In genomic region chr1:211643324-211644212, GRCh38 we compare ENCODE assay signal across 8 cellular contexts. TPM values are rescaled to one million over a fixed set of nuclear protein-coding genes. Genes with fewer than 3 reads are reported as not detected.
DNase-seq lines count a peak whose midpoint lies in the region; ATAC-seq and TF ChIP-seq lines count a peak whose summit lies in the region.

No MANE protein-coding gene starts in this region.

- peaks cover 7% of the 10 kb centered on the region for H3K27me3 Mint-ChIP-seq in activated T-helper 2 cell treated with anti-CD3 and anti-CD28 coated beads, Interferon-gamma antibody, Interleukin-2, Interleukin-4, amounts not matched to agents 10 μg/mL and 5 μg/mL and 100 μg/mL, durations not matched to agents 14 hours and 24 hours and 36 hours (ENCODE audit: low read depth)
- peaks cover 5 to 8% (median 7%) of the 10 kb centered on the region in 3 donors for H3K27me3 Mint-ChIP-seq in immature natural killer cell (ENCODE audit: low read depth in 3 of 3)

- peaks cover 0 to 34% (median 26%) of the 10 kb centered on the region in 4 donors for H3K4me1 ChIP-seq in tibial artery

- H3K27ac Mint-ChIP-seq in activated T-helper 2 cell treated with anti-CD3 and anti-CD28 coated beads, Interferon-gamma antibody, Interleukin-2, Interleukin-4, amounts not matched to agents 10 μg/mL and 5 μg/mL and 100 μg/mL, durations not matched to agents 14 hours and 24 hours and 36 hours: peak overlapping the region; percentile 17
- peak overlapping the region in 1 of 6 donors; percentile 59 for H3K27ac Mint-ChIP-seq in immature natural killer cell

- no peak overlapping the region for H3K4me3 ChIP-seq in tibial artery

- TF ChIP-seq CTCF in tibial artery (IDR thresholded peaks at IDR 0.05): no peak

- DNase-seq in D341Med (ENCODE audit: low spot score): peak; percentile 67
- DNase-seq in NCI-H2107 (lab: John Stamatoyannopoulos, UW): peak; percentile 47
- DNase-seq in activated T-helper 2 cell treated with anti-CD3 and anti-CD28 coated beads, Interferon-gamma antibody, Interleukin-2, Interleukin-4, amounts not matched to agents 10 μg/mL and 5 μg/mL and 100 μg/mL, durations not matched to agents 14 hours and 24 hours and 36 hours (ENCODE audit: low spot score): no peak
- peak; percentile 32 to 55 (median 53) for DNase-seq in immature natural killer cell
- DNase-seq in tibial artery: peak; percentile 41 to 86
- DNase-seq in T-helper 9 cell: no peak

- H3K36me3 ChIP-seq in tibial artery: no peaks in the 10 kb centered on the region

- H3K27ac ChIP-seq in tibial artery: peak overlapping the region; percentile 59 to 66

- H3K4me3 Mint-ChIP-seq in activated T-helper 2 cell treated with anti-CD3 and anti-CD28 coated beads, Interferon-gamma antibody, Interleukin-2, Interleukin-4, amounts not matched to agents 10 μg/mL and 5 μg/mL and 100 μg/mL, durations not matched to agents 14 hours and 24 hours and 36 hours (ENCODE audit: low read depth): no peak overlapping the region
- peak overlapping the region in 4 of 5 donors; percentile 18 to 33 (median 26) for H3K4me3 Mint-ChIP-seq in immature natural killer cell

- H3K9me3 ChIP-seq in tibial artery: no peaks in the 10 kb centered on the region

- H3K36me3 Mint-ChIP-seq in activated T-helper 2 cell treated with anti-CD3 and anti-CD28 coated beads, Interferon-gamma antibody, Interleukin-2, Interleukin-4, amounts not matched to agents 10 μg/mL and 5 μg/mL and 100 μg/mL, durations not matched to agents 14 hours and 24 hours and 36 hours (ENCODE audit: low read depth): no peaks in the 10 kb centered on the region
- H3K36me3 Mint-ChIP-seq in immature natural killer cell: peaks cover 0 to 3% (median 0%) of the 10 kb centered on the region in 3 donors

- peaks cover 1% of the 10 kb centered on the region for H3K4me1 Mint-ChIP-seq in activated T-helper 2 cell treated with anti-CD3 and anti-CD28 coated beads, Interferon-gamma antibody, Interleukin-2, Interleukin-4, amounts not matched to agents 10 μg/mL and 5 μg/mL and 100 μg/mL, durations not matched to agents 14 hours and 24 hours and 36 hours (ENCODE audit: low read depth)
- H3K4me1 Mint-ChIP-seq in immature natural killer cell: peaks cover 14 to 15% of the 10 kb centered on the region in 2 donors

- no peak for ATAC-seq in GM19328 (IDR thresholded peaks at IDR 0.05; ENCODE audit: unreplicated experiment)
- no peak for ATAC-seq in HG02623 (IDR thresholded peaks at IDR 0.05; ENCODE audit: unreplicated experiment)

- no peaks in the 10 kb centered on the region for H3K27me3 ChIP-seq in tibial artery

- no peaks in the 10 kb centered on the region for H3K9me3 Mint-ChIP-seq in activated T-helper 2 cell treated with anti-CD3 and anti-CD28 coated beads, Interferon-gamma antibody, Interleukin-2, Interleukin-4, amounts not matched to agents 10 μg/mL and 5 μg/mL and 100 μg/mL, durations not matched to agents 14 hours and 24 hours and 36 hours
- no peaks in the 10 kb centered on the region for H3K9me3 Mint-ChIP-seq in immature natural killer cell

- intact Hi-C loops in activated T-helper 2 cell treated with anti-CD3 and anti-CD28 coated beads, Interferon-gamma antibody, Interleukin-2, Interleukin-4, amounts not matched to agents 10 μg/mL and 5 μg/mL and 100 μg/mL, durations not matched to agents 14 hours and 24 hours and 36 hours (cut with micrococcal nuclease): no loop called here
- intact Hi-C loops in tibial artery (cut with DNase I; ENCODE audit: low total_unique reads): no loop called here

RNA-seq across cellular contexts. Expression of gene NEK2, which starts 31.9 kb away (rescaled TPM):
- total RNA-seq in activated T-helper 2 cell treated with anti-CD3 and anti-CD28 coated beads, Interferon-gamma antibody, Interleukin-2, Interleukin-4, amounts not matched to agents 10 μg/mL and 5 μg/mL and 100 μg/mL, durations not matched to agents 14 hours and 24 hours and 36 hours: 21.8 and 24.1 TPM in 2 replicates
- 1 to 10 TPM in 1 of 3 donors, under 1 TPM in 2; 0.39 to 1.4 (median 1.00) TPM for polyA plus RNA-seq in immature natural killer cell

Comparison
In these comparisons a context has a peak if more than half of its experiments do, and no peak if none do; other contexts are left out.
1. DNase-seq: peak in D341Med (single experiment), NCI-H2107 (single experiment), immature natural killer cell (3 of 3) and tibial artery (2 of 2); none in activated T-helper 2 cell treated with anti-CD3 and anti-CD28 coated beads, Interferon-gamma antibody, Interleukin-2, Interleukin-4, amounts not matched to agents 10 μg/mL and 5 μg/mL and 100 μg/mL, durations not matched to agents 14 hours and 24 hours and 36 hours (single experiment) and T-helper 9 cell (single experiment).